18 cellular contexts compared by ENCODE assay signal in the genomic region with DNA sequence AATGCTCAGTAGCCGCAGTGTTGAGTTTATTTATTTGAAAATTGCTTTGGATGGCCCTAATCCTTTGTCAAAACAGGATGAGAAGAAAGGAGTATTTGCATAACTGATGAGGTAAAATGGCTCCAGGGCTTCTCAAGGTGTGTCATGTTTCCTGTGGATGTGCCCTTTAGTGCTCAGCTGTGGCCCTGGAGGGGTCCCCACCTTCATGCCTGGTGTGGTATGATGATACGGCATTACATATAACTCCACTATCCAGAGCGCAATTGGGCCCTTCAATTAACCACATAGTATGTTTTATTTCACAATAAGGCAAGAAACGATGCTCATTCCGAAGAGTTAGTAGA. TPM values are rescaled to one million over a fixed set of nuclear protein-coding genes. Genes with fewer than 3 reads are reported as not detected.
A peak's percentile ranks its signal among the peaks of the same experiment; 100 is the strongest.
DNase-seq lines count a peak whose midpoint lies in the region; ATAC-seq and TF ChIP-seq lines count a peak whose summit lies in the region.
"Had no signal": no experiment of that assay in that cellular context is flagged by ENCODE, and none has a peak within 500 bp of the region (broad histone marks: within the 10 kb centered on the region; RNA-seq: fewer than 3 reads in every experiment).

No MANE protein-coding gene starts in this region.

- WGBS in hepatocyte (ENCODE audit: low lambda C conversion rate, missing lambda C conversion rate), result 79% methylated on average over 5 of the region's 5 CpGs
- 66 to 88% (median 86%) methylated on average over 5 of the region's 5 CpGs for WGBS in ovary, 3 donors

- H3K9me2 ChIP-seq in hepatocyte (replicated peaks; ENCODE audit: insufficient read depth), result no peaks in the 10 kb centered on the region

- TF ChIP-seq POLR2A in ovary (IDR thresholded peaks at IDR 0.05), result no peak

- TF ChIP-seq CTCF in hepatocyte (IDR thresholded peaks at IDR 0.05; ENCODE audit: poor library complexity), result no peak
- TF ChIP-seq CTCF in mucosa of descending colon (IDR thresholded peaks at IDR 0.05), result no peak
- no peak for TF ChIP-seq CTCF in ovary (IDR thresholded peaks at IDR 0.05)

- no peaks in the 10 kb centered on the region for H3K27me3 ChIP-seq in hepatocyte
- no peaks in the 10 kb centered on the region for H3K27me3 ChIP-seq in ovary
- H3K27me3 ChIP-seq: SJCRH30 had no signal

- ATAC-seq in mucosa of descending colon, result no peak

- peak overlapping the region; percentile 45 for H2AFZ ChIP-seq in hepatocyte

- no peaks in the 10 kb centered on the region for H4K20me1 ChIP-seq in hepatocyte (ENCODE audit: insufficient read depth, poor library complexity, severe bottlenecking)

- intact Hi-C loops in mucosa of descending colon (cut with DNase I, micrococcal nuclease) (no loop called here), ovary (cut with DNase I) (no loop called here)

- H3K27ac ChIP-seq in hepatocyte (no peak overlapping the region), temporal lobe (ENCODE audit: low read depth, low read length) (peak overlapping the region; percentile 45), ovary (no peak overlapping the region)
- H3K27ac ChIP-seq: C4-2B, SJCRH30 had no signal

- TF ChIP-seq EP300 in ovary (IDR thresholded peaks at IDR 0.05), result no peak

- H3K36me3 ChIP-seq in hepatocyte (replicated peaks; ENCODE audit: insufficient read depth, low read depth) (no peaks in the 10 kb centered on the region), mucosa of descending colon (ENCODE audit: low read depth) (no peaks in the 10 kb centered on the region), ovary (no peaks in the 10 kb centered on the region)
- H3K36me3 ChIP-seq: HAP-1, SJCRH30 had no signal

- H3K4me2 ChIP-seq in hepatocyte, result no peak overlapping the region

- H3K9me3 ChIP-seq in hepatocyte (ENCODE audit: low read depth) (no peaks in the 10 kb centered on the region), mucosa of descending colon (no peaks in the 10 kb centered on the region), ovary (no peaks in the 10 kb centered on the region)
- H3K9me3 ChIP-seq: Caco-2, HAP-1 had no signal

- H3K4me1 ChIP-seq in hepatocyte (ENCODE audit: insufficient read depth) (no peaks in the 10 kb centered on the region), mucosa of descending colon (ENCODE audit: low read depth) (no peaks in the 10 kb centered on the region), ovary (ENCODE audit: insufficient read depth) (no peaks in the 10 kb centered on the region)
- H3K4me1 ChIP-seq: Caco-2, SJCRH30 had no signal

- H3K79me2 ChIP-seq in hepatocyte, result no peaks in the 10 kb centered on the region

- peak; percentile 14 for DNase-seq in NCI-H1436 (lab: John Stamatoyannopoulos, UW)
- no peak for DNase-seq in NCI-H1436 treated with DMSO at 0.1 percent for 48 hours (lab: John Stamatoyannopoulos, UW)
- DNase-seq in NCI-H69 (lab: John Stamatoyannopoulos, UW), result peak; percentile 55
- DNase-seq in hepatocyte (ENCODE audit: low spot score), result no peak
- no peak for DNase-seq in mucosa of descending colon
- DNase-seq in SHP77 (lab: John Stamatoyannopoulos, UW), result no peak
- DNase-seq in ovary, result no peak
- DNase-seq: Caco-2, NCI-H187, NCI-H446, NCI-H82, SJCRH30, SW 1271 had no signal

- H3K4me3 ChIP-seq in hepatocyte (no peak overlapping the region), mucosa of descending colon (no peak overlapping the region), ovary (no peak overlapping the region)
- H3K4me3 ChIP-seq: HAP-1, SJCRH30 had no signal

RNA-seq across cellular contexts. Expression of a gene that starts 39.8 kb away (rescaled TPM):
- total RNA-seq in hepatocyte (3.3 and 3.9 TPM in 2 replicates), temporal lobe (23.4 TPM), mucosa of descending colon (1 to 10 TPM; 1.0 to 3.9 (median 1.2) TPM), ovary (1 to 10 TPM; 1.7 to 3.1 (median 2.6) TPM)
- polyA plus RNA-seq in hepatocyte (5.5 and 6.6 TPM in 2 replicates), ovary (1 to 10 TPM; 2.0 to 7.0 TPM)
- total RNA-seq: A172, RPMI7951 had no signal

Comparison
In these comparisons a context has a peak if more than half of its experiments do, and no peak if none do; other contexts are left out.
1. DNase-seq: peak in NCI-H1436 (single experiment) and NCI-H69 (single experiment); none in NCI-H1436 treated with DMSO at 0.1 percent for 48 hours (single experiment), hepatocyte (single experiment), mucosa of descending colon (0 of 3), SHP77 (0 of 2) and ovary (0 of 5).